Comparison of ENCODE assay signal across 16 cellular contexts in the genomic region with DNA sequence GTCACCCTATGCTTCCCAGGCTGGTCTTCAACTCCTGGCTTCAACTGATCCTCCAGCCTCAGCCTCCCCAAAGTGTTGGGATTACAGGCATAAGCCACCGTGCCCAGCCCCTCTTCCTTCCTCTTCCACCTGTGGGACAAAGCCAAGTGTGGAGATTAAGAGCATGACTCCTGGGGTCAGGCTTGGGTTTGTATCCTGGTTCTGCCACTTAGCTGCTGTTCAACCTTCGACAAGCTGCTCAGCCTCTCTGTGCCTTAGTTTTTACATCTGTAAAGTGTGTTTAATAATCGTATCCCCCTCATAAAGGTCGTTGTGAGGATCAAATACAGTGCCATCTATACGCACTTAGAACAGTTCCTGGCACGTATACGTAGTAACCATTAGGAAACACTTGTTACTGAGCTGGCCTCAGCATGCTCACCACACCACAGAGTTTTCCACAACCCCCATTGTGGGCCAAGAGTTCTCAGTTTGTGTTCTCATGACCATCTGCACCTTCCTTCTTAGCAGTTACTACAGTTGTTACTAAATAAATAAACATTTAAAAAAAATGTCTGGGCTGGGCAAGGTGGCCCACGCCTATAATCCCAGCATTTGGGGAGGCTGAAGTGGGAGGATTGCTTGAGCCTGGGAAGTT.
"Had no signal": no experiment of that assay in that cellular context is flagged by ENCODE, and none has a peak within 500 bp of the region (broad histone marks: within the 10 kb centered on the region; RNA-seq: fewer than 3 reads in every experiment).

No MANE protein-coding gene starts in this region.

- FAIRE-seq: astrocyte, frontal cortex had no signal

- DNase-seq: activated CD4-positive, alpha-beta T cell treated with anti-CD3 and anti-CD28 coated beads for 4 hours; activated CD8-positive, alpha-beta memory T cell treated with anti-CD3 and anti-CD28 coated beads, Interleukin-2, amount 50 U/mL, for 4 hours; activated CD8-positive, alpha-beta T cell treated with anti-CD3 and anti-CD28 coated beads for 36 hours; activated naive CD8-positive, alpha-beta T cell treated with anti-CD3 and anti-CD28 coated beads, Interleukin-2, amount 50 U/mL, for 24 hours; effector CD8-positive, alpha-beta T cell; hippocampal formation; naive thymus-derived CD8-positive, alpha-beta T cell; stimulated activated CD4-positive, alpha-beta T cell treated with anti-CD3 and anti-CD28 coated beads, Interleukin-12 subunit alpha, Interleukin-12 subunit beta, amount 100 ng/mL, for 4 hours; stimulated activated naive CD4-positive, alpha-beta T cell; T-helper 1 cell had no signal

- ATAC-seq: activated CD8-positive, alpha-beta T cell treated with anti-CD3 and anti-CD28 coated beads for 36 hours; activated naive CD8-positive, alpha-beta T cell treated with anti-CD3 and anti-CD28 coated beads, Interleukin-2, amount 50 U/mL, for 24 hours; naive thymus-derived CD8-positive, alpha-beta T cell had no signal

- H3K9me3 Mint-ChIP-seq: activated CD8-positive, alpha-beta T cell treated with anti-CD3 and anti-CD28 coated beads for 36 hours; activated naive CD8-positive, alpha-beta T cell treated with anti-CD3 and anti-CD28 coated beads, Interleukin-2, amount 50 U/mL, for 24 hours had no signal

- H3K36me3 Mint-ChIP-seq: naive thymus-derived CD8-positive, alpha-beta T cell had no signal

- H3K36me3 ChIP-seq: cardiac muscle cell, neutrophil had no signal

- H3K4me1 Mint-ChIP-seq: activated naive CD8-positive, alpha-beta T cell treated with anti-CD3 and anti-CD28 coated beads, Interleukin-2, amount 50 U/mL, for 24 hours had no signal

- H3K27me3 ChIP-seq: cardiac muscle cell had no signal

- H3K4me3 Mint-ChIP-seq: activated CD8-positive, alpha-beta T cell treated with anti-CD3 and anti-CD28 coated beads for 36 hours; activated naive CD8-positive, alpha-beta T cell treated with anti-CD3 and anti-CD28 coated beads, Interleukin-2, amount 50 U/mL, for 24 hours; naive thymus-derived CD8-positive, alpha-beta T cell had no signal

- H3K27ac ChIP-seq: cardiac muscle cell, neutrophil had no signal

- H3K27ac Mint-ChIP-seq: activated CD8-positive, alpha-beta T cell treated with anti-CD3 and anti-CD28 coated beads for 36 hours; activated naive CD8-positive, alpha-beta T cell treated with anti-CD3 and anti-CD28 coated beads, Interleukin-2, amount 50 U/mL, for 24 hours; naive thymus-derived CD8-positive, alpha-beta T cell had no signal

- H3K9me3 ChIP-seq: neutrophil had no signal

- H3K4me3 ChIP-seq: cardiac muscle cell, coronary artery, lung had no signal
